In genomic region chr2:73114273-73114867, GRCh38 we compare ENCODE assay signal across 12 cellular contexts. TPM values are rescaled to one million over a fixed set of nuclear protein-coding genes. Genes with fewer than 3 reads are reported as not detected.
A peak's percentile ranks its signal among the peaks of the same experiment; 100 is the strongest.
DNase-seq lines count a peak whose midpoint lies in the region; ATAC-seq and TF ChIP-seq lines count a peak whose summit lies in the region.
"Had no signal": no experiment of that assay in that cellular context is flagged by ENCODE, and none has a peak within 500 bp of the region (broad histone marks: within the 10 kb centered on the region; RNA-seq: fewer than 3 reads in every experiment).

No MANE protein-coding gene starts in this region.

- TF ChIP-seq CTCF in neural crest cell (conservative IDR thresholded peaks at IDR 0.05): no peak

- H3K27ac Mint-ChIP-seq in IgD-negative memory B cell (no peak overlapping the region), neural crest cell (ENCODE audit: unreplicated experiment) (no peak overlapping the region)

- peaks cover 4 to 8% (median 4%) of the 10 kb centered on the region in 3 donors for H3K4me1 Mint-ChIP-seq in IgD-negative memory B cell
- peaks cover 14% of the 10 kb centered on the region for H3K4me1 Mint-ChIP-seq in neural crest cell

- H3K9me3 Mint-ChIP-seq in IgD-negative memory B cell (no peaks in the 10 kb centered on the region), neural crest cell (no peaks in the 10 kb centered on the region)

- H3K4me3 Mint-ChIP-seq in IgD-negative memory B cell (peak overlapping the region; percentile 54 to 78 (median 72)), neural crest cell (peak overlapping the region; percentile 86)

- H3K36me3 Mint-ChIP-seq in IgD-negative memory B cell (no peaks in the 10 kb centered on the region), neural crest cell (ENCODE audit: low read depth) (no peaks in the 10 kb centered on the region)

- peak; percentile 35 for DNase-seq in NCI-H510A treated with DMSO at 0.1 percent for 48 hours (lab: John Stamatoyannopoulos, UW)
- no peak for DNase-seq in NCI-H510A (lab: John Stamatoyannopoulos, UW)
- peak; percentile 72 for DNase-seq in amniotic epithelial cell (ENCODE audit: low read depth)
- no peak for DNase-seq in neural crest cell (ENCODE audit: low read depth, low spot score)
- DNase-seq in CD1c-positive myeloid dendritic cell (ENCODE audit: extremely low spot score): no peak
- no peak for DNase-seq in GOT3 (lab: John Stamatoyannopoulos, UW)
- DNase-seq: ACHN; amniotic stem cell; NCI-H1105; stimulated activated CD4-positive, alpha-beta T cell treated with anti-CD3 and anti-CD28 coated beads, Interleukin-2, amount 100 ng/mL, for 48 hours had no signal

- peaks cover 8% of the 10 kb centered on the region for H3K27me3 Mint-ChIP-seq in IgD-negative memory B cell
- H3K27me3 Mint-ChIP-seq in neural crest cell (ENCODE audit: low read depth): peaks cover 46% of the 10 kb centered on the region

- ATAC-seq in GM18520 (IDR thresholded peaks at IDR 0.05; ENCODE audit: unreplicated experiment): no peak

RNA-seq across cellular contexts. Expression of gene RAB11FIP5, which starts 1.6 kb away (rescaled TPM):
- polyA plus RNA-seq in IgD-negative memory B cell: 4.8 TPM
- total RNA-seq in neural crest cell: 6.7 and 10.1 TPM in 2 replicates

RNA-seq across cellular contexts. Expression of gene SFXN5, which starts 42.9 kb away (rescaled TPM):
- polyA plus RNA-seq in IgD-negative memory B cell: 2.8 TPM
- 21.8 and 23.3 TPM in 2 replicates for total RNA-seq in neural crest cell

Comparison
In these comparisons a context has a peak if more than half of its experiments do, and no peak if none do; other contexts are left out.
1. DNase-seq: peak in NCI-H510A treated with DMSO at 0.1 percent for 48 hours (single experiment) and amniotic epithelial cell (single experiment); none in NCI-H510A (single experiment), neural crest cell (single experiment), CD1c-positive myeloid dendritic cell (single experiment) and GOT3 (single experiment).